ENCODE assay signal across 22 cellular contexts in genomic region chr15:71559616-71560015, GRCh38.
DNase-seq lines count a peak whose midpoint lies in the region; ATAC-seq, FAIRE-seq and TF ChIP-seq lines count a peak whose summit lies in the region.
"Had no signal": no experiment of that assay in that cellular context is flagged by ENCODE, and none has a peak within 500 bp of the region (broad histone marks: within the 10 kb centered on the region; RNA-seq: fewer than 3 reads in every experiment).

No MANE protein-coding gene starts in this region.

- CTCF ChIA-PET in MCF 10A (lab: Yijun Ruan, JAX): interaction anchor here (1.3 kb wide), 1 partner anchor 12 kb away, joined by 3 read pairs; no protein-coding TSS in a partner anchor
- CTCF ChIA-PET in Calu3 (lab: Charles Lee): no interaction called here

- H3K9me3 Mint-ChIP-seq in MCF 10A (ENCODE audit: unreplicated experiment): no peaks in the 10 kb centered on the region
- peaks cover 3% of the 10 kb centered on the region for H3K9me3 Mint-ChIP-seq in Calu3 (ENCODE audit: low read depth, unreplicated experiment)

- H3K27ac ChIP-seq in breast epithelium: no peak overlapping the region
- H3K27ac ChIP-seq in RWPE2 (ENCODE audit: poor library complexity, severe bottlenecking): peak overlapping the region; percentile 94
- H3K27ac ChIP-seq in keratinocyte (ENCODE audit: control insufficient read depth, insufficient read depth, low read length): peak overlapping the region; percentile 66
- no peak overlapping the region for H3K27ac ChIP-seq in right atrium auricular region

- POLR2A ChIA-PET in MCF 10A (lab: Yijun Ruan, JAX): interaction anchor here (1.0 to 1.4 kb wide), 3 partner anchors 11 to 21 kb away, joined by 3 to 4 read pairs (median 4); no protein-coding TSS in a partner anchor

- H4K20me1 ChIP-seq in keratinocyte (ENCODE audit: control insufficient read depth, extremely low read depth, insufficient read depth, low read length): no peaks in the 10 kb centered on the region

- H3K4me1 Mint-ChIP-seq in MCF 10A (ENCODE audit: insufficient read depth, unreplicated experiment) (peaks cover 26% of the 10 kb centered on the region), Calu3 (ENCODE audit: low read depth, unreplicated experiment) (peaks cover 12% of the 10 kb centered on the region)
- H3K4me1 Mint-ChIP-seq: B cell, CD14-positive monocyte, IgD-negative memory B cell had no signal

- H3K9ac ChIP-seq in keratinocyte (ENCODE audit: control insufficient read depth, extremely low read depth, insufficient read depth, low read length): peak overlapping the region; percentile 12

- no peak for TF ChIP-seq CTCF in MCF 10A (IDR thresholded peaks at IDR 0.05; ENCODE audit: unreplicated experiment)
- no peak for TF ChIP-seq CTCF in breast epithelium (IDR thresholded peaks at IDR 0.05)
- no peak for TF ChIP-seq CTCF in RWPE2 (IDR thresholded peaks at IDR 0.05; ENCODE audit: poor library complexity, severe bottlenecking)
- TF ChIP-seq CTCF in keratinocyte (optimal IDR thresholded peaks at IDR 0.05 in 1 of 3, IDR thresholded peaks at IDR 0.05 in 1 of 3, conservative IDR thresholded peaks at IDR 0.05 in 1 of 3; ENCODE audit: extremely low read depth in 1 of 3, insufficient read depth in 2 of 3, low read length in 3 of 3): no peak
- no peak for TF ChIP-seq CTCF in Calu3 (IDR thresholded peaks at IDR 0.05; ENCODE audit: unreplicated experiment)
- TF ChIP-seq CTCF in right atrium auricular region (IDR thresholded peaks at IDR 0.05): no peak

- H3K4me1 ChIP-seq in breast epithelium: no peaks in the 10 kb centered on the region
- H3K4me1 ChIP-seq in RWPE2 (ENCODE audit: insufficient read depth, poor library complexity, severe bottlenecking): peaks cover 56% of the 10 kb centered on the region
- peaks cover 61% of the 10 kb centered on the region for H3K4me1 ChIP-seq in keratinocyte (ENCODE audit: control insufficient read depth, extremely low read depth, insufficient read depth, low read length)
- H3K4me1 ChIP-seq in right atrium auricular region: no peaks in the 10 kb centered on the region

- intact Hi-C loops in MCF 10A (cut with micrococcal nuclease) (no loop called here), breast epithelium (cut with DNase I; ENCODE audit: low total_unique reads) (no loop called here), Calu3 (cut with micrococcal nuclease; ENCODE audit: unreplicated experiment) (no loop called here)

- BruUV-seq in MCF 10A (replicated peaks; lab: Mats Ljungman, UMichigan) (no TSS peak), Calu3 (replicated peaks; lab: Mats Ljungman, UMichigan) (no TSS peak)

- no peaks in the 10 kb centered on the region for H3K36me3 ChIP-seq in breast epithelium
- peaks cover 25% of the 10 kb centered on the region; the same call in 1 of the 2 replicates for H3K36me3 ChIP-seq in RWPE2 (ENCODE audit: low read depth)
- H3K36me3 ChIP-seq in keratinocyte (ENCODE audit: control insufficient read depth in 2 of 2, extremely low read depth in 1 of 2, insufficient read depth in 2 of 2, low read length in 2 of 2): peaks cover 0 to 3% of the 10 kb centered on the region in 2 experiments
- no peaks in the 10 kb centered on the region for H3K36me3 ChIP-seq in right atrium auricular region

- no peaks in the 10 kb centered on the region for H3K79me2 ChIP-seq in keratinocyte (ENCODE audit: control insufficient read depth, insufficient read depth, low read length)

- FAIRE-seq in keratinocyte (lab: Jason Lieb, UNC): no peak
- FAIRE-seq: D721Med, GM12878 had no signal

- H3K27me3 Mint-ChIP-seq in MCF 10A (ENCODE audit: insufficient read depth, unreplicated experiment) (no peaks in the 10 kb centered on the region), Calu3 (ENCODE audit: unreplicated experiment) (no peaks in the 10 kb centered on the region)

- peak overlapping the region; percentile 76 for H3K4me2 ChIP-seq in keratinocyte (ENCODE audit: control insufficient read depth, extremely low read depth, insufficient read depth, low read depth, low read length)

- H2AFZ ChIP-seq in keratinocyte (ENCODE audit: control insufficient read depth, low read length): no peak overlapping the region

- no peaks in the 10 kb centered on the region for H3K27me3 ChIP-seq in breast epithelium
- H3K27me3 ChIP-seq in RWPE2 (ENCODE audit: insufficient read depth, poor library complexity, severe bottlenecking): no peaks in the 10 kb centered on the region
- H3K27me3 ChIP-seq in keratinocyte (ENCODE audit: control insufficient read depth, extremely low read depth, insufficient read depth, low read length): no peaks in the 10 kb centered on the region
- H3K27me3 ChIP-seq in right atrium auricular region: no peaks in the 10 kb centered on the region

- H3K27ac Mint-ChIP-seq in MCF 10A (ENCODE audit: low read depth, unreplicated experiment): peak overlapping the region; percentile 39
- no peak overlapping the region for H3K27ac Mint-ChIP-seq in Calu3 (ENCODE audit: unreplicated experiment)
- H3K27ac Mint-ChIP-seq: B cell, CD14-positive monocyte, IgD-negative memory B cell had no signal

- H3K4me3 Mint-ChIP-seq in MCF 10A (ENCODE audit: unreplicated experiment) (peak overlapping the region; percentile 49), Calu3 (ENCODE audit: low read depth, unreplicated experiment) (no peak overlapping the region)
- H3K4me3 Mint-ChIP-seq: B cell, CD14-positive monocyte, IgD-negative memory B cell had no signal

- peaks cover 0 to 10% of the 10 kb centered on the region in 2 donors for H3K9me3 ChIP-seq in breast epithelium
- H3K9me3 ChIP-seq in RWPE2 (ENCODE audit: severe bottlenecking): peaks cover 11% of the 10 kb centered on the region
- no peaks in the 10 kb centered on the region for H3K9me3 ChIP-seq in keratinocyte (ENCODE audit: control insufficient read depth, low read depth, low read length)
- peaks cover 0 to 7% of the 10 kb centered on the region in 2 donors for H3K9me3 ChIP-seq in right atrium auricular region

- H3K4me3 ChIP-seq in breast epithelium (no peak overlapping the region), RWPE2 (ENCODE audit: severe bottlenecking) (no peak overlapping the region), keratinocyte (ENCODE audit: control insufficient read depth in 2 of 3, extremely low read depth in 1 of 3, insufficient read depth in 2 of 3, low read depth in 1 of 3, low read length in 3 of 3) (peak overlapping the region in 1 of 3 experiments; percentile 8), right atrium auricular region (no peak overlapping the region)
- H3K4me3 ChIP-seq: GM12878 had no signal

- peaks cover 6% of the 10 kb centered on the region for H3K36me3 Mint-ChIP-seq in MCF 10A (ENCODE audit: insufficient read depth, unreplicated experiment)
- no peaks in the 10 kb centered on the region for H3K36me3 Mint-ChIP-seq in Calu3 (ENCODE audit: insufficient read depth, unreplicated experiment)
- H3K36me3 Mint-ChIP-seq: CD14-positive monocyte had no signal

- H3K9me1 ChIP-seq in keratinocyte (ENCODE audit: control insufficient read depth, extremely low read depth, insufficient read depth, low read length): no peaks in the 10 kb centered on the region

- dilution Hi-C loops in keratinocyte (cut with MboI; ENCODE audit: extremely low pct_ligation_motif_present, low sequenced_read_pairs): no loop called here

- ATAC-seq in RWPE2 (ENCODE audit: low read depth): no peak
- ATAC-seq: GM12878 had no signal

- no peak for TF ChIP-seq POLR2A in breast epithelium (IDR thresholded peaks at IDR 0.05)

- DNase-seq in MCF 10A (ENCODE audit: unreplicated experiment): no peak
- DNase-seq in breast epithelium (ENCODE audit: low spot score in 2 of 2): no peak
- DNase-seq in RWPE2 (ENCODE audit: low spot score): no peak
- no peak for DNase-seq in keratinocyte (ENCODE audit: low read depth, low spot score)
- DNase-seq in Calu3: no peak
- no peak for DNase-seq in globus pallidus (ENCODE audit: low spot score)
- no peak for DNase-seq in right atrium auricular region (ENCODE audit: low spot score)
- no peak for DNase-seq in SK-N-DZ (ENCODE audit: low spot score)
- DNase-seq: 8988T, DMS53, NCI-H1417 treated with DMSO at 0.1 percent for 48 hours, NCI-H187, NCI-H446 treated with DMSO at 0.1 percent for 48 hours, NCI-H526 treated with DMSO at 0.1 percent for 48 hours, OCI-M1, RPMI8226, SHP77 treated with DMSO at 0.1 percent for 48 hours had no signal

Comparison
In these comparisons a context has a peak if more than half of its experiments do, and no peak if none do; other contexts are left out.
1. H3K27ac ChIP-seq: peak in RWPE2 (single experiment) and keratinocyte (single experiment); none in breast epithelium (0 of 2) and right atrium auricular region (0 of 2).